10 cellular contexts compared by ENCODE assay signal in the genomic region with DNA sequence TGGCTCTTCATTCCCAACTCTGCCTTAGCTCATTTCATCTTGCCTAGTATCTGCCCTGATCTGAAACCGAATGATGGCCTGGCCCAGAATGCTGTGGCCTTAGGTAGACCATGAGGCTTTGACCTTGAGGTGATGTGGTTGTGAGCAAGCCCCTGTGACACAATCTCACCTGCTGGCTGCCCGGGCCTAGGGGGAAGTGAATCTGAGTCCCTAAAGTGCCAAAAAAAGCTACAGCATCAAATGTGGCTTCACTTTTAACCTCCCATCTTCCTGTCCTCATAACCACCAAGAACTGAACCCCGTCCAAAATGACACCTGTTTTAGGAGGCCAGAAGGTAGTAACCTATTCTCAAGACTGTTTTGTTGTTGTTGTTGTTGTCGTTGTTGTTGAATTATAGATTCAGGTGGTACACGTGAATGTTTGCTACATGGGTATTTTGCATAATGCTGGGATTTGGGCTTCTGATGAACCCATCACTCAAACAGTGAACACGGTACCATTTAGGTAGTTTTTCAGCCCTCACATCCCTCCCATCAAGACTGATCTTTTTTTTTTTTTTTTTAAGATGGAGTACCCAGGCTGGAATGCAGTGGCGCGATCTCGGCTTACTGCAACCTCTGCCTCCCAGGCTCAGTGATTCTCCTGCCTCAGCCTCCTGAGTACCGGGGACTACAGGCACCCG. TPM values are rescaled to one million over a fixed set of nuclear protein-coding genes. Genes with fewer than 3 reads are reported as not detected.
DNase-seq lines count a peak whose midpoint lies in the region; ATAC-seq and FAIRE-seq lines count a peak whose summit lies in the region.
"Had no signal": no experiment of that assay in that cellular context is flagged by ENCODE, and none has a peak within 500 bp of the region (broad histone marks: within the 10 kb centered on the region; RNA-seq: fewer than 3 reads in every experiment).

No MANE protein-coding gene starts in this region.

- peaks cover 16 to 36% of the 10 kb centered on the region in 2 donors for H3K4me1 Mint-ChIP-seq in stimulated activated naive B cell treated with anti-CD40 and anti-IgM and Interleukin-4, amounts not matched to agents 10 μg/mL and 1 μg/mL and 100 μg/mL, for 72 hours
- peaks cover 7% of the 10 kb centered on the region for H3K4me1 Mint-ChIP-seq in activated T-helper 2 cell treated with anti-CD3 and anti-CD28 coated beads, Interferon-gamma antibody, Interleukin-2, Interleukin-4, amounts not matched to agents 10 μg/mL and 5 μg/mL and 100 μg/mL, durations not matched to agents 14 hours and 24 hours and 36 hours (ENCODE audit: low read depth)
- H3K4me1 Mint-ChIP-seq: nephron had no signal

- H3K27me3 Mint-ChIP-seq in stimulated activated naive B cell treated with anti-CD40 and anti-IgM and Interleukin-4, amounts not matched to agents 10 μg/mL and 1 μg/mL and 100 μg/mL, for 72 hours: no peaks in the 10 kb centered on the region
- no peaks in the 10 kb centered on the region for H3K27me3 Mint-ChIP-seq in activated T-helper 2 cell treated with anti-CD3 and anti-CD28 coated beads, Interferon-gamma antibody, Interleukin-2, Interleukin-4, amounts not matched to agents 10 μg/mL and 5 μg/mL and 100 μg/mL, durations not matched to agents 14 hours and 24 hours and 36 hours (ENCODE audit: low read depth)

- intact Hi-C loops in activated T-helper 2 cell treated with anti-CD3 and anti-CD28 coated beads, Interferon-gamma antibody, Interleukin-2, Interleukin-4, amounts not matched to agents 10 μg/mL and 5 μg/mL and 100 μg/mL, durations not matched to agents 14 hours and 24 hours and 36 hours (cut with micrococcal nuclease): no loop called here
- intact Hi-C loops in head of caudate nucleus (cut with DNase I): no loop called here

- no peaks in the 10 kb centered on the region for H3K9me3 Mint-ChIP-seq in stimulated activated naive B cell treated with anti-CD40 and anti-IgM and Interleukin-4, amounts not matched to agents 10 μg/mL and 1 μg/mL and 100 μg/mL, for 72 hours
- H3K9me3 Mint-ChIP-seq in activated T-helper 2 cell treated with anti-CD3 and anti-CD28 coated beads, Interferon-gamma antibody, Interleukin-2, Interleukin-4, amounts not matched to agents 10 μg/mL and 5 μg/mL and 100 μg/mL, durations not matched to agents 14 hours and 24 hours and 36 hours: no peaks in the 10 kb centered on the region

- FAIRE-seq in GM19239 (lab: Jason Lieb, UNC): peak; percentile 98

- H3K27ac Mint-ChIP-seq in stimulated activated naive B cell treated with anti-CD40 and anti-IgM and Interleukin-4, amounts not matched to agents 10 μg/mL and 1 μg/mL and 100 μg/mL, for 72 hours: no peak overlapping the region
- no peak overlapping the region for H3K27ac Mint-ChIP-seq in activated T-helper 2 cell treated with anti-CD3 and anti-CD28 coated beads, Interferon-gamma antibody, Interleukin-2, Interleukin-4, amounts not matched to agents 10 μg/mL and 5 μg/mL and 100 μg/mL, durations not matched to agents 14 hours and 24 hours and 36 hours
- H3K27ac Mint-ChIP-seq: nephron had no signal

- H3K36me3 Mint-ChIP-seq in stimulated activated naive B cell treated with anti-CD40 and anti-IgM and Interleukin-4, amounts not matched to agents 10 μg/mL and 1 μg/mL and 100 μg/mL, for 72 hours: peaks cover 37 to 65% of the 10 kb centered on the region in 2 donors
- peaks cover 53% of the 10 kb centered on the region for H3K36me3 Mint-ChIP-seq in activated T-helper 2 cell treated with anti-CD3 and anti-CD28 coated beads, Interferon-gamma antibody, Interleukin-2, Interleukin-4, amounts not matched to agents 10 μg/mL and 5 μg/mL and 100 μg/mL, durations not matched to agents 14 hours and 24 hours and 36 hours (ENCODE audit: low read depth)

- peak; percentile 95 for ATAC-seq in HG02610 (IDR thresholded peaks at IDR 0.05; ENCODE audit: unreplicated experiment)
- peak; percentile 97 for ATAC-seq in HG03457 (IDR thresholded peaks at IDR 0.05; ENCODE audit: unreplicated experiment)
- peak; percentile 65 to 92 for ATAC-seq in stimulated activated naive B cell treated with anti-CD40 and anti-IgM and Interleukin-4, amounts not matched to agents 10 μg/mL and 1 μg/mL and 100 μg/mL, for 72 hours (replicated peaks)

- DNase-seq in GM19239 (ENCODE audit: insufficient read length, low spot score) (peak; percentile 27), NCI-H2171 (lab: John Stamatoyannopoulos, UW) (no peak), head of caudate nucleus (no peak)
- peak; percentile 1 for DNase-seq in stimulated activated naive B cell treated with anti-CD40 and anti-IgM and Interleukin-4, amounts not matched to agents 10 μg/mL and 1 μg/mL and 100 μg/mL, for 72 hours
- no peak for DNase-seq in activated T-helper 2 cell treated with anti-CD3 and anti-CD28 coated beads, Interferon-gamma antibody, Interleukin-2, Interleukin-4, amounts not matched to agents 10 μg/mL and 5 μg/mL and 100 μg/mL, durations not matched to agents 14 hours and 24 hours and 36 hours (ENCODE audit: low spot score)
- DNase-seq: activated gamma-delta T cell, NCI-H226 had no signal

- no peak overlapping the region for H3K4me3 Mint-ChIP-seq in stimulated activated naive B cell treated with anti-CD40 and anti-IgM and Interleukin-4, amounts not matched to agents 10 μg/mL and 1 μg/mL and 100 μg/mL, for 72 hours
- no peak overlapping the region for H3K4me3 Mint-ChIP-seq in activated T-helper 2 cell treated with anti-CD3 and anti-CD28 coated beads, Interferon-gamma antibody, Interleukin-2, Interleukin-4, amounts not matched to agents 10 μg/mL and 5 μg/mL and 100 μg/mL, durations not matched to agents 14 hours and 24 hours and 36 hours (ENCODE audit: low read depth)
- H3K4me3 Mint-ChIP-seq: nephron had no signal

RNA-seq across cellular contexts. Expression of gene MCCC1, which starts 54.6 kb away (rescaled TPM):
- 25.8 and 31.2 TPM in 2 replicates for total RNA-seq in activated T-helper 2 cell treated with anti-CD3 and anti-CD28 coated beads, Interferon-gamma antibody, Interleukin-2, Interleukin-4, amounts not matched to agents 10 μg/mL and 5 μg/mL and 100 μg/mL, durations not matched to agents 14 hours and 24 hours and 36 hours

Comparison
In these comparisons a context has a peak if more than half of its experiments do, and no peak if none do; other contexts are left out.
1. DNase-seq: peak in GM19239 (single experiment) and stimulated activated naive B cell treated with anti-CD40 and anti-IgM and Interleukin-4, amounts not matched to agents 10 μg/mL and 1 μg/mL and 100 μg/mL, for 72 hours (single experiment); none in activated T-helper 2 cell treated with anti-CD3 and anti-CD28 coated beads, Interferon-gamma antibody, Interleukin-2, Interleukin-4, amounts not matched to agents 10 μg/mL and 5 μg/mL and 100 μg/mL, durations not matched to agents 14 hours and 24 hours and 36 hours (single experiment), NCI-H2171 (single experiment) and head of caudate nucleus (0 of 42).
2. Peak in every context shown above with its lines, with median percentiles within 50 percentile points of each other: ATAC-seq.